8 cellular contexts compared by ENCODE assay signal in the genomic region with DNA sequence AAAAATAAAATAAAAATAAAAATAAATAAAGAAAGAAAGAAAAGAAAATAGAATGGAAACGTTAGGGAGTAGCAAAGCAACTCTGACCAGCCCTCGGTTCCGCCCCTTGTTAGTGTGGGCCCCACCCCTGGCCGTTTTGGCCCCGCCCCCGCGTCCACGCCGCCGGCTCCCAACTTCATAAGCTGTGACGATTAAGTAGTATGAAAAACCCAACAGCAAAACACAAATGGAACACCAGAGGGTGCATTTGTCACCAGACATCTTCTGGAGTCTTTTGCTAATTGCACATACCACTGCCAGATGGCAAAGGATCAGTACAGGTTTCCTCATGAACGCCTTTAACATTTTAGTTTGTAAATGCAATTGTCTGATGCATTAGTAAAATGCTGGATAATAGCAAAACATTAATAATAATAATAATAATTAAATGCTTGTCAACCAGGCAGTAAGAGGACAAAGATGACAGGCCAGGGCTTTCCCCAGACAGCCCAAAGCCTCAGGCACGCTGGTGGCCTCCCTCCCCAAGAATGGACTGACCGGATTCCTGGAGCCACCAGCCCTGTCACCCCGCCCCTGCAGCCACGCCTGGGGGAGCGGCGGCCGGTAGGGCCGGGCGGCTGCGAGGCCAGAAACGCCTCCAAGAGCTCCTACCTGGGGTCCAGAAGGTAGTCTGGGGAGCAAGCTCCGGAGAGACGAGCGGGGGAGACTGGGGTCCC. TPM values are rescaled to one million over a fixed set of nuclear protein-coding genes. Genes with fewer than 3 reads are reported as not detected.
DNase-seq lines count a peak whose midpoint lies in the region; ATAC-seq and TF ChIP-seq lines count a peak whose summit lies in the region.

No MANE protein-coding gene starts in this region.

- H4K91ac ChIP-seq in IMR-90 (ENCODE audit: insufficient read depth, low read depth, low read length) = no peak overlapping the region

- H3K4me3 Mint-ChIP-seq in neural crest cell = no peak overlapping the region

- ATAC-seq in IMR-90 (ENCODE audit: low read depth) = peak; percentile 98
- ATAC-seq in HG02852 (IDR thresholded peaks at IDR 0.05; ENCODE audit: unreplicated experiment) = no peak

- TF ChIP-seq CTCF in GM12864 (IDR thresholded peaks at IDR 0.05; ENCODE audit: low read depth, low read length, missing control alignments) = peak; percentile 17
- TF ChIP-seq CTCF in IMR-90 (conservative IDR thresholded peaks at IDR 0.05; ENCODE audit: low read depth, low read length) = peak; percentile 57
- TF ChIP-seq CTCF in Peyer's patch (IDR thresholded peaks at IDR 0.05) = peak in 4 of 6 experiments; percentile 45 to 55 (median 48)
- TF ChIP-seq CTCF in neural crest cell (conservative IDR thresholded peaks at IDR 0.05) = peak; percentile 70

- no TSS peak for BruUV-seq in IMR-90 (replicated peaks; lab: Mats Ljungman, UMichigan)

- H3K4me3 ChIP-seq in GM12864 (ENCODE audit: low read depth, low read length) (no peak overlapping the region), IMR-90 (ENCODE audit: insufficient read depth, low read depth, low read length) (no peak overlapping the region), Peyer's patch (no peak overlapping the region)

- H3K27ac Mint-ChIP-seq in neural crest cell (ENCODE audit: unreplicated experiment) = no peak overlapping the region

- no peak overlapping the region for H3K4ac ChIP-seq in IMR-90 (ENCODE audit: low read depth, low read length)

- POLR2A ChIA-PET in IMR-90 (lab: Charles Lee; ENCODE audit: unreplicated experiment) = interaction anchor here (0.6 kb wide), 2 partner anchors 13 to 49 kb away, joined by 6 read pairs; no protein-coding TSS in a partner anchor

- no peak overlapping the region for H2AK9ac ChIP-seq in IMR-90 (replicated peaks; ENCODE audit: low read depth, low read length, poor library complexity)

- H2AFZ ChIP-seq in IMR-90 (replicated peaks; ENCODE audit: low read length, poor library complexity) = peak overlapping the region; percentile 87

- in situ Hi-C loops in IMR-90 (cut with MboI; ENCODE audit: low sequenced_read_pairs) = no loop called here

- H3K27ac ChIP-seq in IMR-90 (ENCODE audit: insufficient read depth, low read length) (no peak overlapping the region), Peyer's patch (no peak overlapping the region)

- no peaks in the 10 kb centered on the region for H3K9me3 Mint-ChIP-seq in neural crest cell

- H2BK120ac ChIP-seq in IMR-90 (ENCODE audit: low read depth, low read length) = no peak overlapping the region

- no peak overlapping the region for H3K23ac ChIP-seq in IMR-90 (ENCODE audit: low read depth, low read length)

- H2BK20ac ChIP-seq in IMR-90 (ENCODE audit: low read depth, low read length) = no peak overlapping the region

- no peaks in the 10 kb centered on the region for H4K20me1 ChIP-seq in IMR-90 (ENCODE audit: insufficient read depth, low read length)

- CTCF ChIA-PET in IMR-90 (lab: Yijun Ruan, JAX) = interaction anchor here (0.8 to 1.5 kb wide), 4 partner anchors 9 to 151 kb away, joined by 3 to 7 read pairs (median 3); no protein-coding TSS in a partner anchor

- dilution Hi-C loops in IMR-90 (cut with HindIII; ENCODE audit: low sequenced_read_pairs, unreplicated experiment) = no loop called here

- intact Hi-C loops in IMR-90 (cut with micrococcal nuclease) = loop anchor here (1.0 to 2.0 kb wide), 3 partner anchors 24 to 251 kb away; partner anchors contain the start of gene HSP90AA1

- no peak overlapping the region for H4K8ac ChIP-seq in IMR-90 (ENCODE audit: low read depth in 2 of 2, low read length in 2 of 2)

- H2BK5ac ChIP-seq in IMR-90 (ENCODE audit: low read depth, low read length, poor library complexity, severe bottlenecking) = no peak overlapping the region

- peak; percentile 61 for TF ChIP-seq RAD21 in IMR-90 (IDR thresholded peaks at IDR 0.05; ENCODE audit: low read length)

- TF ChIP-seq POLR2A in IMR-90 (IDR thresholded peaks at IDR 0.05; ENCODE audit: low read depth, low read length) = no peak
- no peak for TF ChIP-seq POLR2A in Peyer's patch (IDR thresholded peaks at IDR 0.05)

- H3K18ac ChIP-seq in IMR-90 (ENCODE audit: low read depth, low read length) = no peak overlapping the region

- H3K36me3 ChIP-seq in IMR-90 (ENCODE audit: control insufficient read depth, insufficient read depth, low read length) = no peaks in the 10 kb centered on the region
- no peaks in the 10 kb centered on the region for H3K36me3 ChIP-seq in Peyer's patch

- H3K56ac ChIP-seq in IMR-90 (ENCODE audit: extremely low read depth, insufficient read depth, low read length) = no peak overlapping the region

- no peak overlapping the region for H2BK15ac ChIP-seq in IMR-90 (ENCODE audit: low read depth, low read length)

- no peak overlapping the region for H3K14ac ChIP-seq in IMR-90 (replicated peaks; ENCODE audit: low read depth, low read length)

- H3K4me2 ChIP-seq in IMR-90 (ENCODE audit: low read depth, low read length) = no peak overlapping the region

- no peaks in the 10 kb centered on the region for H3K27me3 ChIP-seq in IMR-90 (ENCODE audit: control insufficient read depth, insufficient read depth, low read length)
- H3K27me3 ChIP-seq in Peyer's patch = no peaks in the 10 kb centered on the region

- H2AK5ac ChIP-seq in IMR-90 (ENCODE audit: low read depth, low read length) = no peak overlapping the region

- H3K79me1 ChIP-seq in IMR-90 (ENCODE audit: low read depth in 1 of 2, low read length in 2 of 2) = no peaks in the 10 kb centered on the region

- no peaks in the 10 kb centered on the region for H3K36me3 Mint-ChIP-seq in neural crest cell (ENCODE audit: low read depth)

- H3K9ac ChIP-seq in IMR-90 (ENCODE audit: low read depth, low read length) = no peak overlapping the region

- H3K27me3 Mint-ChIP-seq in neural crest cell (ENCODE audit: low read depth) = no peaks in the 10 kb centered on the region

- H4K5ac ChIP-seq in IMR-90 (ENCODE audit: low read depth, low read length) = no peak overlapping the region

- peak; percentile 29 for DNase-seq in GM12864 (ENCODE audit: low read depth)
- peak; percentile 83 for DNase-seq in IMR-90
- DNase-seq in Peyer's patch = peak; percentile 74 to 93 (median 89)
- DNase-seq in activated T-helper 1 cell treated with Interleukin-2 at 50 U/mL for 16 hours (ENCODE audit: low read depth) = peak; percentile 53
- DNase-seq in fibroblast of peridontal ligament (ENCODE audit: extremely low read depth) = peak; percentile 85
- DNase-seq in neural crest cell (ENCODE audit: low read depth, low spot score) = peak; percentile 63
- DNase-seq in stromal cell of bone marrow (ENCODE audit: low read depth) = peak; percentile 83

- WGBS in IMR-90 (ENCODE audit: extremely low coverage in 2 of 2, insufficient read length in 1 of 2), 2 experiments = 37% methylated on average over 3 of the region's 26 CpGs; no CpG with 5 or more reads in 1 of the 2 experiments

- no peaks in the 10 kb centered on the region for H3K4me1 ChIP-seq in IMR-90 (ENCODE audit: control insufficient read depth, insufficient read depth, low read length)
- no peaks in the 10 kb centered on the region for H3K4me1 ChIP-seq in Peyer's patch

- peaks cover 33% of the 10 kb centered on the region for H3K4me1 Mint-ChIP-seq in neural crest cell

- H3K9me1 ChIP-seq in IMR-90 (ENCODE audit: insufficient read depth, low read length) = no peaks in the 10 kb centered on the region

- H3K9me3 ChIP-seq in IMR-90 (ENCODE audit: control insufficient read depth, insufficient read depth, low read length) = no peaks in the 10 kb centered on the region; the same call in 1 of the 2 replicates
- no peaks in the 10 kb centered on the region for H3K9me3 ChIP-seq in Peyer's patch

TF ChIP-seq in IMR-90, 13 proteins besides CTCF, POLR2A, EP300 and RAD21:
- TF ChIP-seq BHLHE40 (IDR thresholded peaks at IDR 0.05; ENCODE audit: low read depth, low read length) (no peak), MXI1 (IDR thresholded peaks at IDR 0.05; ENCODE audit: borderline replicate concordance, low read depth, low read length) (no peak), SMC3 (IDR thresholded peaks at IDR 0.05; ENCODE audit: low read depth, low read length) (peak; percentile 76), RFX5 (IDR thresholded peaks at IDR 0.05; ENCODE audit: low read depth, low read length) (no peak), MAZ (IDR thresholded peaks at IDR 0.05; ENCODE audit: borderline replicate concordance, low read depth, low read length) (no peak)

RNA-seq across cellular contexts. Expression of gene HSP90AA1, which starts 23.6 kb away (rescaled TPM):
- 578 and 1,483 TPM in 2 replicates for total RNA-seq in IMR-90 (2012; rRNA removed)
- polyA plus RNA-seq in IMR-90 (2012; rRNA removed) = 485 and 535 TPM in 2 replicates
- 72.4 and 152 TPM in 2 replicates for polyA plus RNA-seq in IMR-90 (2012; cell fraction: cytosol; rRNA removed)
- 46.8 and 204 TPM in 2 replicates for polyA plus RNA-seq in IMR-90 (2012; cell fraction: nucleus; rRNA removed; ENCODE audit: low replicate concordance)
- total RNA-seq in Peyer's patch = 100 to 1,000 TPM; 141 to 550 (median 254) TPM
- 760 and 771 TPM in 2 replicates for total RNA-seq in neural crest cell

Comparison
In these comparisons a context has a peak if more than half of its experiments do, and no peak if none do; other contexts are left out.
1. DNase-seq: peak in every context shown above with its lines; median percentile 89 in Peyer's patch; 85 in fibroblast of peridontal ligament; 83 in IMR-90; 83 in stromal cell of bone marrow; 63 in neural crest cell; 53 in activated T-helper 1 cell treated with Interleukin-2 at 50 U/mL for 16 hours; 29 in GM12864.
2. CTCF ChIP-seq: peak in every context shown above with its lines; median percentile 70 in neural crest cell; 57 in IMR-90; 48 in Peyer's patch; 17 in GM12864.